ENCODE assay signal across 7 cellular contexts in the genomic region with DNA sequence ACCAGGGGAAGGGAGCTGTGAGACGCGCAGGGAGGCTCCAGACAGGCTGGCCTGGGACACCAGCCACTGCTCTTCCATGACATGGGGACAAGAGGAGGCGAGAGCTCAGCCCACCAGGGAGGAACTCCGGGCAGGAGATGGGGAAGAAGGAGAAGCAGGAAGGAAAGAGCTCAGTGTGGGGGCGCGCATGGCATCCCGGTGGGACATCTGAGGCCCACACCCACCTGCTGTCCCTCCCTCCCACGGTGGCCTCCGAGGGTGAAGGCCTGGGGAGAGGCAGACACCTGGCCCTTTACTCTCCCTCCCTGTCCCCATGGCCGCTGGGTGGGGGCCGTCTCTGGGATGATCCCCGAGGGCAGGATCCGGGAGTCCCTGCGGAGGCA. TPM values are rescaled to one million over a fixed set of nuclear protein-coding genes. Genes with fewer than 3 reads are reported as not detected.
DNase-seq lines count a peak whose midpoint lies in the region; ATAC-seq and TF ChIP-seq lines count a peak whose summit lies in the region.
"Not testable (repeated sequence)": the region's sequence is repeated elsewhere in the genome, so short reads cannot be mapped to it uniquely, and the experiment has no call there.
"Had no signal": no experiment of that assay in that cellular context is flagged by ENCODE, and none has a peak within 500 bp of the region (broad histone marks: within the 10 kb centered on the region; RNA-seq: fewer than 3 reads in every experiment).

No MANE protein-coding gene starts in this region.

- H3K36me3 ChIP-seq in CD4-positive, alpha-beta memory T cell (ENCODE audit: insufficient read depth, low read length); endodermal cell (ENCODE audit: control insufficient read depth, insufficient read depth, low read length): not testable (repeated sequence)

- H3K27ac ChIP-seq in CD4-positive, alpha-beta memory T cell (ENCODE audit: low read depth, low read length) = peak overlapping the region; percentile 43
- not testable (repeated sequence) for H3K27ac ChIP-seq in endodermal cell (ENCODE audit: low read depth, low read length)

- POLR2A ChIA-PET in CD4-positive, alpha-beta memory T cell (lab: Charles Lee; ENCODE audit: partially characterized antibody) = interaction anchor here (0.9 to 1.7 kb wide), 4 partner anchors 16 to 289 kb away, joined by 3 to 9 read pairs (median 4); partner anchors contain the start of gene APOBEC3D

- H3K4me1 ChIP-seq in CD4-positive, alpha-beta memory T cell (ENCODE audit: insufficient read depth, low read length) = peaks cover 27% of the 10 kb centered on the region
- not testable (repeated sequence) for H3K4me1 ChIP-seq in endodermal cell (ENCODE audit: control insufficient read depth, insufficient read depth, low read length)
- peaks cover 22% of the 10 kb centered on the region for H3K4me1 ChIP-seq in mononuclear cell (ENCODE audit: insufficient read depth, low read length)

- H3K9me3 Mint-ChIP-seq in CD4-positive, alpha-beta memory T cell; activated T-cell treated with anti-CD3 and anti-CD28 coated beads, Interleukin-2, amount 50 U/mL, for 4 hours; endodermal cell; stimulated activated effector memory CD8-positive, alpha-beta T cell treated with anti-CD3 and anti-CD28 coated beads, Interleukin-12 subunit alpha, Interleukin-12 subunit beta, amount 100 ng/mL, for 72 hours: not testable (repeated sequence)

- not testable (repeated sequence) for H3K9ac ChIP-seq in endodermal cell (ENCODE audit: extremely low read depth, low read length, poor library complexity, severe bottlenecking)

- H3K4me3 Mint-ChIP-seq in CD4-positive, alpha-beta memory T cell = peak overlapping the region; percentile 74 to 89 (median 78)
- peak overlapping the region; percentile 71 for H3K4me3 Mint-ChIP-seq in activated T-cell treated with anti-CD3 and anti-CD28 coated beads, Interleukin-2, amount 50 U/mL, for 4 hours
- H3K4me3 Mint-ChIP-seq in endodermal cell = peak overlapping the region; percentile 73
- peak overlapping the region; percentile 85 for H3K4me3 Mint-ChIP-seq in stimulated activated effector memory CD8-positive, alpha-beta T cell treated with anti-CD3 and anti-CD28 coated beads, Interleukin-12 subunit alpha, Interleukin-12 subunit beta, amount 100 ng/mL, for 72 hours

- DNase-seq in CD4-positive, alpha-beta memory T cell; Jurkat, Clone E6-1 (ENCODE audit: low read depth, low spot score); activated T-cell treated with anti-CD3 and anti-CD28 coated beads, Interleukin-2, amount 50 U/mL, for 4 hours; stimulated activated effector memory CD8-positive, alpha-beta T cell treated with anti-CD3 and anti-CD28 coated beads, Interleukin-12 subunit alpha, Interleukin-12 subunit beta, amount 100 ng/mL, for 72 hours (ENCODE audit: low spot score in 2 of 2): not testable (repeated sequence)
- peak; percentile 75 for DNase-seq in endodermal cell

- not testable (repeated sequence) for H3K9me3 ChIP-seq in CD4-positive, alpha-beta memory T cell (ENCODE audit: control insufficient read depth in 1 of 2, low read length in 2 of 2); endodermal cell (ENCODE audit: control insufficient read depth, low read length); mononuclear cell (ENCODE audit: low read depth, low read length)

- CTCF ChIA-PET in CD4-positive, alpha-beta memory T cell (lab: Charles Lee; ENCODE audit: partially characterized antibody) = interaction anchor here (0.9 kb wide), 1 partner anchor 169 kb away, joined by 3 read pairs; no protein-coding TSS in a partner anchor

- not testable (repeated sequence) for ATAC-seq in activated T-cell treated with anti-CD3 and anti-CD28 coated beads, Interleukin-2, amount 50 U/mL, for 4 hours; stimulated activated effector memory CD8-positive, alpha-beta T cell treated with anti-CD3 and anti-CD28 coated beads, Interleukin-12 subunit alpha, Interleukin-12 subunit beta, amount 100 ng/mL, for 72 hours

- not testable (repeated sequence) for H3K27me3 ChIP-seq in CD4-positive, alpha-beta memory T cell (ENCODE audit: insufficient read depth, low read length); endodermal cell (ENCODE audit: control insufficient read depth, insufficient read depth, low read length, poor library complexity, severe bottlenecking); mononuclear cell (ENCODE audit: insufficient read depth, low read length)

- TF ChIP-seq CTCF in endodermal cell (conservative IDR thresholded peaks at IDR 0.05) = not testable (repeated sequence)

- WGBS in endodermal cell (ENCODE audit: insufficient coverage in 1 of 2, insufficient read length in 1 of 2), 2 experiments = 0 to 29% methylated on average over 1 to 6 of the region's 14 CpGs

- peaks cover 10 to 20% of the 10 kb centered on the region in 2 donors for H3K36me3 Mint-ChIP-seq in CD4-positive, alpha-beta memory T cell
- H3K36me3 Mint-ChIP-seq in activated T-cell treated with anti-CD3 and anti-CD28 coated beads, Interleukin-2, amount 50 U/mL, for 4 hours (ENCODE audit: insufficient read depth) = not testable (repeated sequence)
- H3K36me3 Mint-ChIP-seq in endodermal cell (ENCODE audit: low read depth) = peaks cover 11% of the 10 kb centered on the region
- peaks cover 54% of the 10 kb centered on the region for H3K36me3 Mint-ChIP-seq in stimulated activated effector memory CD8-positive, alpha-beta T cell treated with anti-CD3 and anti-CD28 coated beads, Interleukin-12 subunit alpha, Interleukin-12 subunit beta, amount 100 ng/mL, for 72 hours

- peak overlapping the region in 1 of 2 donors; percentile 51 for H3K4me3 ChIP-seq in CD4-positive, alpha-beta memory T cell (ENCODE audit: low read length in 2 of 2)
- peak overlapping the region; percentile 56 for H3K4me3 ChIP-seq in Jurkat, Clone E6-1 (ENCODE audit: low read length)
- H3K4me3 ChIP-seq in endodermal cell (ENCODE audit: low read length) = peak overlapping the region; percentile 64
- H3K4me3 ChIP-seq in mononuclear cell (ENCODE audit: low read length) = peak overlapping the region; percentile 57

- peaks cover 23 to 62% (median 41%) of the 10 kb centered on the region in 4 donors for H3K4me1 Mint-ChIP-seq in CD4-positive, alpha-beta memory T cell
- H3K4me1 Mint-ChIP-seq in activated T-cell treated with anti-CD3 and anti-CD28 coated beads, Interleukin-2, amount 50 U/mL, for 4 hours (ENCODE audit: low read depth) = peaks cover 44% of the 10 kb centered on the region
- H3K4me1 Mint-ChIP-seq in endodermal cell = peaks cover 53% of the 10 kb centered on the region
- peaks cover 45% of the 10 kb centered on the region for H3K4me1 Mint-ChIP-seq in stimulated activated effector memory CD8-positive, alpha-beta T cell treated with anti-CD3 and anti-CD28 coated beads, Interleukin-12 subunit alpha, Interleukin-12 subunit beta, amount 100 ng/mL, for 72 hours

- not testable (repeated sequence) for H3K27me3 Mint-ChIP-seq in CD4-positive, alpha-beta memory T cell; activated T-cell treated with anti-CD3 and anti-CD28 coated beads, Interleukin-2, amount 50 U/mL, for 4 hours (ENCODE audit: low read depth); endodermal cell (ENCODE audit: insufficient read depth)

- intact Hi-C loops in CD4-positive, alpha-beta memory T cell (cut with micrococcal nuclease) = not testable (repeated sequence)

- H3K27ac Mint-ChIP-seq in CD4-positive, alpha-beta memory T cell = peak overlapping the region; percentile 77 to 95 (median 89)
- H3K27ac Mint-ChIP-seq in endodermal cell = peak overlapping the region; percentile 94
- H3K27ac Mint-ChIP-seq in stimulated activated effector memory CD8-positive, alpha-beta T cell treated with anti-CD3 and anti-CD28 coated beads, Interleukin-12 subunit alpha, Interleukin-12 subunit beta, amount 100 ng/mL, for 72 hours = peak overlapping the region; percentile 94

RNA-seq across cellular contexts. Expression of gene APOBEC3F, which starts 0.5 kb away (rescaled TPM):
- 10 to 100 TPM; 18.3 to 18.4 TPM for total RNA-seq in CD4-positive, alpha-beta memory T cell
- polyA plus RNA-seq in CD4-positive, alpha-beta memory T cell = 10 to 100 TPM in 1 of 2 donors, 1 to 10 TPM in 1; 3.3 to 15.4 TPM
- 2.5 TPM for polyA plus RNA-seq in Jurkat, Clone E6-1 (2012; ENCODE audit: insufficient read depth, insufficient read length)
- total RNA-seq in activated T-cell treated with anti-CD3 and anti-CD28 coated beads, Interleukin-2, amount 50 U/mL, for 4 hours = 10 to 100 TPM in 1 of 3 donors, 1 to 10 TPM in 2; 8.3 to 12.3 (median 8.7) TPM
- 10 to 100 TPM; 16.2 to 24.2 TPM for total RNA-seq in endodermal cell
- polyA plus RNA-seq in endodermal cell (2013, experiment 1 of 2) = 4.5 TPM
- polyA plus RNA-seq in endodermal cell (2013, experiment 2 of 2) = 4.5 TPM
- 0.94 TPM for total RNA-seq in mononuclear cell

RNA-seq across cellular contexts. Expression of gene APOBEC3D, which starts 19.2 kb away (rescaled TPM):
- 10 to 100 TPM; 35.1 to 41.9 TPM for total RNA-seq in CD4-positive, alpha-beta memory T cell
- polyA plus RNA-seq in CD4-positive, alpha-beta memory T cell = 10 to 100 TPM in 1 of 2 donors, 1 to 10 TPM in 1; 4.6 to 16.1 TPM
- polyA plus RNA-seq in Jurkat, Clone E6-1 (2012; ENCODE audit: insufficient read depth, insufficient read length) = 4.4 TPM
- 10 to 100 TPM; 14.3 to 19.4 (median 18.3) TPM for total RNA-seq in activated T-cell treated with anti-CD3 and anti-CD28 coated beads, Interleukin-2, amount 50 U/mL, for 4 hours
- total RNA-seq in endodermal cell (10 to 100 TPM in 1 of 2 donors, 1 to 10 TPM in 1; 8.6 to 14.4 TPM), mononuclear cell (2.5 TPM)
- 2.6 TPM for polyA plus RNA-seq in endodermal cell (2013, experiment 1 of 2)
- 7.1 TPM for polyA plus RNA-seq in endodermal cell (2013, experiment 2 of 2)
- total RNA-seq: cerebellum had no signal

RNA-seq across cellular contexts. Expression of gene APOBEC3C, which starts 26.1 kb away (rescaled TPM):
- total RNA-seq in CD4-positive, alpha-beta memory T cell = 10 to 100 TPM; 42.4 to 43.8 TPM
- polyA plus RNA-seq in CD4-positive, alpha-beta memory T cell = 100 to 1,000 TPM; 109 to 135 TPM
- 11.0 TPM for polyA plus RNA-seq in Jurkat, Clone E6-1 (2012; ENCODE audit: insufficient read depth, insufficient read length)
- total RNA-seq in activated T-cell treated with anti-CD3 and anti-CD28 coated beads, Interleukin-2, amount 50 U/mL, for 4 hours = 10 to 100 TPM; 33.6 to 53.7 (median 51.2) TPM
- total RNA-seq in endodermal cell (10 to 100 TPM; 26.1 to 27.4 TPM), mononuclear cell (9.2 TPM)
- 12.4 TPM for polyA plus RNA-seq in endodermal cell (2013, experiment 1 of 2)
- polyA plus RNA-seq in endodermal cell (2013, experiment 2 of 2) = 13.7 TPM

RNA-seq across cellular contexts. Expression of gene APOBEC3G, which starts 36.9 kb away (rescaled TPM):
- 10 to 100 TPM; 44.5 to 47.5 TPM for total RNA-seq in CD4-positive, alpha-beta memory T cell
- polyA plus RNA-seq in CD4-positive, alpha-beta memory T cell = 100 to 1,000 TPM in 1 of 2 donors, 10 to 100 TPM in 1; 98.5 to 110 TPM
- 5.4 TPM for polyA plus RNA-seq in Jurkat, Clone E6-1 (2012; ENCODE audit: insufficient read depth, insufficient read length)
- total RNA-seq in activated T-cell treated with anti-CD3 and anti-CD28 coated beads, Interleukin-2, amount 50 U/mL, for 4 hours = 10 to 100 TPM; 23.4 to 51.5 (median 39.1) TPM
- total RNA-seq in endodermal cell = 10 to 100 TPM in 1 of 2 donors, 1 to 10 TPM in 1; 8.7 to 19.7 TPM
- polyA plus RNA-seq in endodermal cell (2013, experiment 1 of 2) = 5.9 TPM
- polyA plus RNA-seq in endodermal cell (2013, experiment 2 of 2) = 9.5 TPM
- 31.3 TPM for total RNA-seq in mononuclear cell

RNA-seq across cellular contexts. Expression of gene APOBEC3H, which starts 56.9 kb away (rescaled TPM):
- total RNA-seq in CD4-positive, alpha-beta memory T cell = 1 to 10 TPM; 7.5 to 8.5 TPM
- polyA plus RNA-seq in CD4-positive, alpha-beta memory T cell = 1 to 10 TPM; 5.7 to 6.2 TPM
- not detected for polyA plus RNA-seq in Jurkat, Clone E6-1 (2012; ENCODE audit: insufficient read depth, insufficient read length)
- total RNA-seq in activated T-cell treated with anti-CD3 and anti-CD28 coated beads, Interleukin-2, amount 50 U/mL, for 4 hours = under 1 TPM in 2 of 3 donors, not detected in 1; 0.79 to 0.82 TPM
- total RNA-seq in endodermal cell = not detected
- polyA plus RNA-seq in endodermal cell (2013, experiment 1 of 2) = 0.32 TPM
- 0.62 TPM for polyA plus RNA-seq in endodermal cell (2013, experiment 2 of 2)
- total RNA-seq in mononuclear cell = 1.9 TPM
- total RNA-seq: cerebellum had no signal
